In the genomic region with DNA sequence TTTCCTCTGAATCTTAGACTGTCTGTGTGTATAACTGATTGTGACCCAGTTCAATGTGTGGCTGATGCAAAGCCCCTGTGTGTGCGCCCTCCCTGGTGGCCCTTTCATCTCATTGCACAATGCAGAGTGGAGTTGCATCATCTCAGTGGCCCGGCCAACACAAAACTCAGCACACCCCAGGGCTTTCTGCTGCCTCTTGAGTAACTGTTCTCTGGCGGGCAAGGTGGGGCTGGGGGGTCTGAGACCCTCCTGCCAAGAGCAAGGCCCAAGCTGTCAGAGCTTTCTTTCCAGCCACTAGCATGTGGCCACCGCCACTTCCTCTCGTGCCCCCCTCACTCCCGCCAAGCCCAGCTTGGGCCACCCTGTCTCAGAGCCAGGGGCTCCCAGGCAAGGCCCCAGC, we compare ENCODE assay signal across 1 cellular context.
TF ChIP-seq lines count a peak whose summit lies in the region.

No MANE protein-coding gene starts in this region.

TF ChIP-seq in HEK293, 187 proteins besides CTCF, POLR2A, EP300 and RAD21 (continued from another document):
- TF ChIP-seq ZNF704 (tag by site-specific recombination; IDR thresholded peaks at IDR 0.05) (no peak), ZBTB8A (tag by site-specific recombination; IDR thresholded peaks at IDR 0.05) (peak; percentile 64), ZFP3 (tag by site-specific recombination; IDR thresholded peaks at IDR 0.05; ENCODE audit: low read depth) (no peak)
- TF ChIP-seq, protein P1, sequence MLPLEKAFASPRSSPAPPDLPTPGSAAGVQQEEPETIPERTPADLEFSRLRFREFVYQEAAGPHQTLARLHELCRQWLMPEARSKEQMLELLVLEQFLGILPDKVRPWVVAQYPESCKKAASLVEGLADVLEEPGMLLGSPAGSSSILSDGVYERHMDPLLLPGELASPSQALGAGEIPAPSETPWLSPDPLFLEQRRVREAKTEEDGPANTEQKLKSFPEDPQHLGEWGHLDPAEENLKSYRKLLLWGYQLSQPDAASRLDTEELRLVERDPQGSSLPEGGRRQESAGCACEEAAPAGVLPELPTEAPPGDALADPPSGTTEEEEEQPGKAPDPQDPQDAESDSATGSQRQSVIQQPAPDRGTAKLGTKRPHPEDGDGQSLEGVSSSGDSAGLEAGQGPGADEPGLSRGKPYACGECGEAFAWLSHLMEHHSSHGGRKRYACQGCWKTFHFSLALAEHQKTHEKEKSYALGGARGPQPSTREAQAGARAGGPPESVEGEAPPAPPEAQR (tag by site-specific recombination; IDR thresholded peaks at IDR 0.05), result peak; percentile 57; the same call in 1 of the 2 replicates
- TF ChIP-seq, protein P2, sequence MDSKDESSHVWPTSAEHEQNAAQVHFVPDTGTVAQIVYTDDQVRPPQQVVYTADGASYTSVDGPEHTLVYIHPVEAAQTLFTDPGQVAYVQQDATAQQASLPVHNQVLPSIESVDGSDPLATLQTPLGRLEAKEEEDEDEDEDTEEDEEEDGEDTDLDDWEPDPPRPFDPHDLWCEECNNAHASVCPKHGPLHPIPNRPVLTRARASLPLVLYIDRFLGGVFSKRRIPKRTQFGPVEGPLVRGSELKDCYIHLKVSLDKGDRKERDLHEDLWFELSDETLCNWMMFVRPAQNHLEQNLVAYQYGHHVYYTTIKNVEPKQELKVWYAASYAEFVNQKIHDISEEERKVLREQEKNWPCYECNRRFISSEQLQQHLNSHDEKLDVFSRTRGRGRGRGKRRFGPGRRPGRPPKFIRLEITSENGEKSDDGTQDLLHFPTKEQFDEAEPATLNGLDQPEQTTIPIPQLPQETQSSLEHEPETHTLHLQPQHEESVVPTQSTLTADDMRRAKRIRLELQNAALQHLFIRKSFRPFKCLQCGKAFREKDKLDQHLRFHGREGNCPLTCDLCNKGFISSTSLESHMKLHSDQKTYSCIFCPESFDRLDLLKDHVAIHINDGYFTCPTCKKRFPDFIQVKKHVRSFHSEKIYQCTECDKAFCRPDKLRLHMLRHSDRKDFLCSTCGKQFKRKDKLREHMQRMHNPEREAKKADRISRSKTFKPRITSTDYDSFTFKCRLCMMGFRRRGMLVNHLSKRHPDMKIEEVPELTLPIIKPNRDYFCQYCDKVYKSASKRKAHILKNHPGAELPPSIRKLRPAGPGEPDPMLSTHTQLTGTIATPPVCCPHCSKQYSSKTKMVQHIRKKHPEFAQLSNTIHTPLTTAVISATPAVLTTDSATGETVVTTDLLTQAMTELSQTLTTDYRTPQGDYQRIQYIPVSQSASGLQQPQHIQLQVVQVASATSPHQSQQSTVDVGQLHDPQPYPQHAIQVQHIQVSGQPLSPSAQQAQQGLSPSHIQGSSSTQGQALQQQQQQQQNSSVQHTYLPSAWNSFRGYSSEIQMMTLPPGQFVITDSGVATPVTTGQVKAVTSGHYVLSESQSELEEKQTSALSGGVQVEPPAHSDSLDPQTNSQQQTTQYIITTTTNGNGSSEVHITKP (tag by site-specific recombination; IDR thresholded peaks at IDR 0.05), result peak; percentile 46
TF ChIP-seq in HEK293: peak in this region for 12.
